28 cellular contexts compared by ENCODE assay signal in genomic region chr6:24270011-24270410, GRCh38.
"Had no signal": no experiment of that assay in that cellular context is flagged by ENCODE, and none has a peak within 500 bp of the region (broad histone marks: within the 10 kb centered on the region; RNA-seq: fewer than 3 reads in every experiment).

No MANE protein-coding gene starts in this region.

- H3K36me3 Mint-ChIP-seq: activated CD8-positive, alpha-beta memory T cell treated with anti-CD3 and anti-CD28 coated beads, Interleukin-2, amount 10 ng/mL, durations not matched to agents 7 days and 5 days; activated naive CD4-positive, alpha-beta T cell treated with anti-CD3 and anti-CD28 coated beads, Interleukin-2, amount 50 U/mL, for 72 hours had no signal

- H3K9me3 ChIP-seq: ascending aorta, body of pancreas had no signal

- H3K4me1 ChIP-seq: ascending aorta had no signal

- ATAC-seq: activated CD8-positive, alpha-beta memory T cell treated with anti-CD3 and anti-CD28 coated beads, Interleukin-2, amount 10 ng/mL, durations not matched to agents 7 days and 5 days; activated naive CD4-positive, alpha-beta T cell treated with anti-CD3 and anti-CD28 coated beads, Interleukin-2, amount 50 U/mL, for 72 hours; activated naive CD8-positive, alpha-beta T cell treated with anti-CD3 and anti-CD28 coated beads, Interleukin-2, amount 50 U/mL, for 24 hours; body of pancreas; PC-3; T-helper 17 cell had no signal

- H3K4me3 Mint-ChIP-seq: activated B cell treated with CpG ODN at 0.5 μM for 24 hours; activated CD4-positive, alpha-beta T cell treated with anti-CD3 and anti-CD28 coated beads, Interleukin-2, amount 10 ng/mL, durations not matched to agents 24 days and 14 days; activated CD8-positive, alpha-beta memory T cell treated with anti-CD3 and anti-CD28 coated beads, Interleukin-2, amount 10 ng/mL, durations not matched to agents 7 days and 5 days; activated naive CD8-positive, alpha-beta T cell treated with anti-CD3 and anti-CD28 coated beads, Interleukin-2, amount 50 U/mL, for 24 hours; activated T-cell treated with anti-CD3 and anti-CD28 coated beads, Interleukin-2, amount 50 U/mL, for 24 hours; central memory CD8-positive, alpha-beta T cell; T-helper 17 cell had no signal

- H3K36me3 ChIP-seq: ascending aorta had no signal

- H3K27ac ChIP-seq: ascending aorta had no signal

- DNase-seq: activated B cell treated with CpG ODN at 0.5 μM for 24 hours; activated CD4-positive, alpha-beta T cell treated with anti-CD3 and anti-CD28 coated beads for 1 hour; activated CD4-positive, alpha-beta T cell treated with anti-CD3 and anti-CD28 coated beads, Interleukin-2, amount 10 ng/mL, durations not matched to agents 24 days and 14 days; activated CD4-positive, alpha-beta T cell treated with anti-CD3 and anti-CD28 coated beads, Interleukin-2, amount 50 U/mL, for 48 hours; activated CD8-positive, alpha-beta memory T cell treated with anti-CD3 and anti-CD28 coated beads, Interleukin-2, amount 10 ng/mL, durations not matched to agents 7 days and 5 days; activated effector memory CD4-positive, alpha-beta T cell treated with anti-CD3 and anti-CD28 coated beads, Interleukin-2, amount 50 U/mL, for 16 hours; activated naive CD4-positive, alpha-beta T cell treated with Interleukin-2 at 50 U/mL for 16 hours; activated naive CD8-positive, alpha-beta T cell treated with anti-CD3 and anti-CD28 coated beads, Interleukin-2, amount 50 U/mL, for 24 hours; activated T-cell treated with anti-CD3 and anti-CD28 coated beads, Interleukin-2, amount 50 U/mL, for 24 hours; amniotic stem cell; body of pancreas; KG1; NCI-H1048; NCI-H146; NCI-H187 treated with DMSO at 0.1 percent for 48 hours; NCI-H2081 treated with DMSO at 0.1 percent for 48 hours; NCI-H2171; NCI-H2227 treated with DMSO at 0.1 percent for 48 hours; NCI-H446 treated with DMSO at 0.1 percent for 48 hours; NCI-H524 treated with DMSO at 0.1 percent for 48 hours; NCI-H82; PC-3; SHP77 treated with DMSO at 0.1 percent for 48 hours; T-helper 17 cell; T-helper 9 cell had no signal

- H3K4me1 Mint-ChIP-seq: activated B cell treated with CpG ODN at 0.5 μM for 24 hours; activated CD4-positive, alpha-beta T cell treated with anti-CD3 and anti-CD28 coated beads, Interleukin-2, amount 10 ng/mL, durations not matched to agents 24 days and 14 days; activated CD8-positive, alpha-beta memory T cell treated with anti-CD3 and anti-CD28 coated beads, Interleukin-2, amount 10 ng/mL, durations not matched to agents 7 days and 5 days; activated naive CD8-positive, alpha-beta T cell treated with anti-CD3 and anti-CD28 coated beads, Interleukin-2, amount 50 U/mL, for 24 hours; central memory CD8-positive, alpha-beta T cell had no signal

- H3K9me3 Mint-ChIP-seq: activated B cell treated with CpG ODN at 0.5 μM for 24 hours; activated CD4-positive, alpha-beta T cell treated with anti-CD3 and anti-CD28 coated beads, Interleukin-2, amount 10 ng/mL, durations not matched to agents 24 days and 14 days; activated naive CD4-positive, alpha-beta T cell treated with anti-CD3 and anti-CD28 coated beads, Interleukin-2, amount 50 U/mL, for 72 hours; activated naive CD8-positive, alpha-beta T cell treated with anti-CD3 and anti-CD28 coated beads, Interleukin-2, amount 50 U/mL, for 24 hours; activated T-cell treated with anti-CD3 and anti-CD28 coated beads, Interleukin-2, amount 50 U/mL, for 24 hours; central memory CD8-positive, alpha-beta T cell had no signal

- H3K4me3 ChIP-seq: ascending aorta, body of pancreas had no signal

- H3K27me3 ChIP-seq: ascending aorta, body of pancreas had no signal

- H3K27ac Mint-ChIP-seq: activated B cell treated with CpG ODN at 0.5 μM for 24 hours; activated CD4-positive, alpha-beta T cell treated with anti-CD3 and anti-CD28 coated beads, Interleukin-2, amount 10 ng/mL, durations not matched to agents 24 days and 14 days; activated CD8-positive, alpha-beta memory T cell treated with anti-CD3 and anti-CD28 coated beads, Interleukin-2, amount 10 ng/mL, durations not matched to agents 7 days and 5 days; activated naive CD4-positive, alpha-beta T cell treated with anti-CD3 and anti-CD28 coated beads, Interleukin-2, amount 50 U/mL, for 72 hours; activated naive CD8-positive, alpha-beta T cell treated with anti-CD3 and anti-CD28 coated beads, Interleukin-2, amount 50 U/mL, for 24 hours; activated T-cell treated with anti-CD3 and anti-CD28 coated beads, Interleukin-2, amount 50 U/mL, for 24 hours; T-helper 17 cell had no signal
